Comparison of ENCODE assay signal across 13 cellular contexts in the genomic region with DNA sequence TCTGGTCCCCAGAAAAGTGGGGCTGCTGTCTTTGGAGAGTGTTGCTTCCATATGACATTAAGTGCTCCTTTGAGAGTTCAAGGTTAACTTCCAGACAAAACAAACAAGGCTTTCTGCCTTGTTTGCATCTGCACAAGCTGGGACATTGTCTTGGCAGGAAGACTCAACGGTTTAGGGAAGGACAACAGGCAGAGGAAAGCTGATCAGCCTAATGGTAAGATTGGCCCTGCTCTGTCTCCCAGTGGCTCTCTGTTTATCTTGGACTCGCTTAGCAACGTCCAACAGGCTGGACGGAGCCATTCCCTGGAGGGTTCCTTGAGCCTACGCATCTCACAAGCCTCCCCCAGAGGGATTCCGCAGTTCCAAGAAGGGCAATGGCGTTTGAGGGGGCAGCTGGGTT.
DNase-seq lines count a peak whose midpoint lies in the region; FAIRE-seq and TF ChIP-seq lines count a peak whose summit lies in the region.
"Had no signal": no experiment of that assay in that cellular context is flagged by ENCODE, and none has a peak within 500 bp of the region (broad histone marks: within the 10 kb centered on the region; RNA-seq: fewer than 3 reads in every experiment).

No MANE protein-coding gene starts in this region.

- H3K9me3 Mint-ChIP-seq in astrocyte (ENCODE audit: unreplicated experiment) = peaks cover 6% of the 10 kb centered on the region

- no peaks in the 10 kb centered on the region for H3K36me3 ChIP-seq in HEK293 (ENCODE audit: control insufficient read depth in 2 of 2, insufficient read depth in 1 of 2, low read length in 2 of 2)
- H3K36me3 ChIP-seq in astrocyte (ENCODE audit: insufficient read depth, low read length) = no peaks in the 10 kb centered on the region
- H3K36me3 ChIP-seq in left ventricle myocardium inferior = no peaks in the 10 kb centered on the region
- H3K36me3 ChIP-seq: BLaER1, left lung had no signal

- H3K27me3 ChIP-seq in astrocyte (ENCODE audit: insufficient read depth, low read length) (no peaks in the 10 kb centered on the region), left ventricle myocardium inferior (ENCODE audit: low read depth) (no peaks in the 10 kb centered on the region)
- H3K27me3 ChIP-seq: BLaER1, left lung had no signal

- intact Hi-C loops in left ventricle myocardium inferior (cut with micrococcal nuclease) = no loop called here
- intact Hi-C loops in posterior vena cava (cut with DNase I) = no loop called here

- no peak overlapping the region for H3K9ac ChIP-seq in astrocyte (ENCODE audit: low read length)
- H3K9ac ChIP-seq: BLaER1 had no signal

- TF ChIP-seq CTCF in HEK293 (tag by site-specific recombination; IDR thresholded peaks at IDR 0.05) = no peak
- no peak for TF ChIP-seq CTCF in astrocyte (IDR thresholded peaks at IDR 0.05; ENCODE audit: insufficient read depth, low read depth, low read length)
- no peak for TF ChIP-seq CTCF in left ventricle myocardium inferior (IDR thresholded peaks at IDR 0.05; ENCODE audit: borderline replicate concordance)

- peaks cover 3% of the 10 kb centered on the region for H3K36me3 Mint-ChIP-seq in astrocyte (ENCODE audit: low read depth, unreplicated experiment)

- POLR2A ChIA-PET in HEK293 (lab: Yijun Ruan, JAX) = no interaction called here

- H4K20me1 ChIP-seq in astrocyte (ENCODE audit: insufficient read depth, low read length) = no peaks in the 10 kb centered on the region
- H4K20me1 ChIP-seq: BLaER1 had no signal

- CTCF ChIA-PET in HEK293 (lab: Yijun Ruan, JAX) = no interaction called here

- H3K4me3 ChIP-seq in HEK293 (ENCODE audit: low read depth, low read length) (no peak overlapping the region), astrocyte (ENCODE audit: insufficient read depth, low read depth, low read length) (no peak overlapping the region), left ventricle myocardium inferior (no peak overlapping the region)
- H3K4me3 ChIP-seq: BLaER1, left lung had no signal

- H3K4me1 ChIP-seq in HEK293 (ENCODE audit: control insufficient read depth, insufficient read depth, low read length) (no peaks in the 10 kb centered on the region), astrocyte (ENCODE audit: insufficient read depth, low read length) (peaks cover 38% of the 10 kb centered on the region), left ventricle myocardium inferior (peaks cover 44% of the 10 kb centered on the region)
- H3K4me1 ChIP-seq: BLaER1 had no signal

- H2AFZ ChIP-seq in astrocyte (ENCODE audit: low read depth, low read length) = peak overlapping the region; percentile 61

- H3K79me2 ChIP-seq in astrocyte (ENCODE audit: insufficient read depth, low read length) = no peaks in the 10 kb centered on the region

- H3K9me3 ChIP-seq in HEK293 (ENCODE audit: control insufficient read depth, insufficient read depth, low read depth, low read length) = no peaks in the 10 kb centered on the region
- no peaks in the 10 kb centered on the region for H3K9me3 ChIP-seq in astrocyte (ENCODE audit: insufficient read depth, low read depth, low read length)
- H3K9me3 ChIP-seq in left ventricle myocardium inferior (replicated peaks) = peaks cover 3% of the 10 kb centered on the region
- H3K9me3 ChIP-seq: BLaER1, left lung had no signal

- H3K27ac ChIP-seq in HEK293 (ENCODE audit: extremely low read depth, low read depth, low read length) = no peak overlapping the region
- H3K27ac ChIP-seq in astrocyte (ENCODE audit: low read depth, low read length) = no peak overlapping the region
- peak overlapping the region; percentile 50 for H3K27ac ChIP-seq in left ventricle myocardium inferior (replicated peaks)
- H3K27ac ChIP-seq: BLaER1, epithelial cell of prostate, left lung had no signal

- no peak overlapping the region for H3K27ac Mint-ChIP-seq in astrocyte (ENCODE audit: unreplicated experiment)
- H3K27ac Mint-ChIP-seq: type B pancreatic cell had no signal

- no peak for FAIRE-seq in astrocyte (lab: Jason Lieb, UNC)

- peak overlapping the region; percentile 13 for H3K4me2 ChIP-seq in astrocyte (ENCODE audit: low read length)
- H3K4me2 ChIP-seq: BLaER1 had no signal

- H3K27me3 Mint-ChIP-seq in astrocyte (ENCODE audit: low read depth, unreplicated experiment) = no peaks in the 10 kb centered on the region
- H3K27me3 Mint-ChIP-seq: type B pancreatic cell had no signal

- peaks cover 20% of the 10 kb centered on the region for H3K4me1 Mint-ChIP-seq in astrocyte (ENCODE audit: low read depth, unreplicated experiment)

- no peak for DNase-seq in astrocyte (ENCODE audit: low read depth)
- DNase-seq in left ventricle myocardium inferior = peak; percentile 55
- DNase-seq in posterior vena cava (ENCODE audit: low spot score) = peak; percentile 88
- DNase-seq in GM19240 (ENCODE audit: insufficient read length, low spot score) = no peak
- DNase-seq in central memory CD4-positive, alpha-beta T cell = no peak
- DNase-seq in HuH-7 (ENCODE audit: low spot score) = no peak
- DNase-seq in hippocampal formation (lab: John Stamatoyannopoulos, UW) = no peak
- DNase-seq: left lung, T-helper 9 cell had no signal

- no peak overlapping the region for H3K4me3 Mint-ChIP-seq in astrocyte (ENCODE audit: unreplicated experiment)
- H3K4me3 Mint-ChIP-seq: type B pancreatic cell had no signal

TF ChIP-seq in HEK293, 187 proteins besides CTCF, POLR2A, EP300 and RAD21 (continues in another document):
- TF ChIP-seq ZNF202 (tag by site-specific recombination; IDR thresholded peaks at IDR 0.05; ENCODE audit: borderline replicate concordance) = no peak
- TF ChIP-seq FEZF1 (tag by site-specific recombination; IDR thresholded peaks at IDR 0.05) = no peak
- no peak for TF ChIP-seq ZNF341 (tag by site-specific recombination; IDR thresholded peaks at IDR 0.05; ENCODE audit: low read depth)
- no peak for TF ChIP-seq MEIS1 (CRISPR knock-in tag; IDR thresholded peaks at IDR 0.05; ENCODE audit: borderline replicate concordance)
- TF ChIP-seq ZNF701 (tag by site-specific recombination; IDR thresholded peaks at IDR 0.05) = no peak
- no peak for TF ChIP-seq ZNF366 (tag by site-specific recombination; conservative IDR thresholded peaks at IDR 0.05)
- no peak for TF ChIP-seq ZNF555 (tag by site-specific recombination; conservative IDR thresholded peaks at IDR 0.05)
- no peak for TF ChIP-seq ZNF433 (tag by site-specific recombination; IDR thresholded peaks at IDR 0.05; ENCODE audit: low read depth)
- TF ChIP-seq ZNF16 (tag by site-specific recombination; IDR thresholded peaks at IDR 0.05; ENCODE audit: low read depth) = no peak
- TF ChIP-seq HOXC10 (CRISPR knock-in tag; IDR thresholded peaks at IDR 0.05) = no peak
- TF ChIP-seq TRIM28 (IDR thresholded peaks at IDR 0.05; ENCODE audit: borderline replicate concordance, low read length) = 0 out of 2 replicates have a peak, but pooled peaks have one; percentile 23
- no peak for TF ChIP-seq SP2 (tag by site-specific recombination; IDR thresholded peaks at IDR 0.05)
- TF ChIP-seq SCRT1 (tag by site-specific recombination; IDR thresholded peaks at IDR 0.05; ENCODE audit: borderline replicate concordance) = 0 out of 2 replicates have a peak, but pooled peaks have one; percentile 32
- no peak for TF ChIP-seq ZNF677 (tag by site-specific recombination; IDR thresholded peaks at IDR 0.05)
- no peak for TF ChIP-seq ZNF132 (tag by site-specific recombination; IDR thresholded peaks at IDR 0.05; ENCODE audit: borderline replicate concordance)
- TF ChIP-seq SCRT2 (tag by site-specific recombination; IDR thresholded peaks at IDR 0.05) = 0 out of 2 replicates have a peak, but pooled peaks have one; percentile 26
- TF ChIP-seq, protein P1, sequence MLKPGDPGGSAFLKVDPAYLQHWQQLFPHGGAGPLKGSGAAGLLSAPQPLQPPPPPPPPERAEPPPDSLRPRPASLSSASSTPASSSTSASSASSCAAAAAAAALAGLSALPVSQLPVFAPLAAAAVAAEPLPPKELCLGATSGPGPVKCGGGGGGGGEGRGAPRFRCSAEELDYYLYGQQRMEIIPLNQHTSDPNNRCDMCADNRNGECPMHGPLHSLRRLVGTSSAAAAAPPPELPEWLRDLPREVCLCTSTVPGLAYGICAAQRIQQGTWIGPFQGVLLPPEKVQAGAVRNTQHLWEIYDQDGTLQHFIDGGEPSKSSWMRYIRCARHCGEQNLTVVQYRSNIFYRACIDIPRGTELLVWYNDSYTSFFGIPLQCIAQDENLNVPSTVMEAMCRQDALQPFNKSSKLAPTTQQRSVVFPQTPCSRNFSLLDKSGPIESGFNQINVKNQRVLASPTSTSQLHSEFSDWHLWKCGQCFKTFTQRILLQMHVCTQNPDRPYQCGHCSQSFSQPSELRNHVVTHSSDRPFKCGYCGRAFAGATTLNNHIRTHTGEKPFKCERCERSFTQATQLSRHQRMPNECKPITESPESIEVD (tag by site-specific recombination; IDR thresholded peaks at IDR 0.05) = no peak
- 0 out of 2 replicates have a peak, but pooled peaks have one; percentile 18 for TF ChIP-seq EGR2 (tag by site-specific recombination; IDR thresholded peaks at IDR 0.05; ENCODE audit: low read depth)
- TF ChIP-seq ZNF571 (tag by site-specific recombination; IDR thresholded peaks at IDR 0.05) = no peak
- TF ChIP-seq, protein P2, sequence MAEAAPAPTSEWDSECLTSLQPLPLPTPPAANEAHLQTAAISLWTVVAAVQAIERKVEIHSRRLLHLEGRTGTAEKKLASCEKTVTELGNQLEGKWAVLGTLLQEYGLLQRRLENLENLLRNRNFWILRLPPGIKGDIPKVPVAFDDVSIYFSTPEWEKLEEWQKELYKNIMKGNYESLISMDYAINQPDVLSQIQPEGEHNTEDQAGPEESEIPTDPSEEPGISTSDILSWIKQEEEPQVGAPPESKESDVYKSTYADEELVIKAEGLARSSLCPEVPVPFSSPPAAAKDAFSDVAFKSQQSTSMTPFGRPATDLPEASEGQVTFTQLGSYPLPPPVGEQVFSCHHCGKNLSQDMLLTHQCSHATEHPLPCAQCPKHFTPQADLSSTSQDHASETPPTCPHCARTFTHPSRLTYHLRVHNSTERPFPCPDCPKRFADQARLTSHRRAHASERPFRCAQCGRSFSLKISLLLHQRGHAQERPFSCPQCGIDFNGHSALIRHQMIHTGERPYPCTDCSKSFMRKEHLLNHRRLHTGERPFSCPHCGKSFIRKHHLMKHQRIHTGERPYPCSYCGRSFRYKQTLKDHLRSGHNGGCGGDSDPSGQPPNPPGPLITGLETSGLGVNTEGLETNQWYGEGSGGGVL (tag by site-specific recombination; IDR thresholded peaks at IDR 0.05) = no peak
- TF ChIP-seq ZNF623 (tag by site-specific recombination; IDR thresholded peaks at IDR 0.05) = no peak

Comparison
In these comparisons a context has a peak if more than half of its experiments do, and no peak if none do; other contexts are left out.
1. DNase-seq: peak in left ventricle myocardium inferior (single experiment) and posterior vena cava (single experiment); none in astrocyte (single experiment), GM19240 (single experiment), central memory CD4-positive, alpha-beta T cell (single experiment), HuH-7 (single experiment) and hippocampal formation (0 of 2).